Comparison of ENCODE assay signal across 15 cellular contexts in genomic region chr22:47195156-47195675, GRCh38.
DNase-seq lines count a peak whose midpoint lies in the region; TF ChIP-seq lines count a peak whose summit lies in the region.
"Had no signal": no experiment of that assay in that cellular context is flagged by ENCODE, and none has a peak within 500 bp of the region (broad histone marks: within the 10 kb centered on the region; RNA-seq: fewer than 3 reads in every experiment).

No MANE protein-coding gene starts in this region.

- CTCF ChIA-PET in A673 (lab: Charles Lee) = no interaction called here

- POLR2A ChIA-PET in A673 (lab: Charles Lee; ENCODE audit: low non-redundant PET) = no interaction called here

- no peaks in the 10 kb centered on the region for H3K36me3 Mint-ChIP-seq in osteocyte (ENCODE audit: unreplicated experiment)

- H3K9ac ChIP-seq in colonic mucosa (ENCODE audit: low read depth in 2 of 2, low read length in 2 of 2) = no peak overlapping the region
- H3K9ac ChIP-seq: BLaER1, KMS-11 had no signal

- intact Hi-C loops in cardiac septum (cut with DNase I) = no loop called here
- intact Hi-C loops in left ventricle myocardium inferior (cut with micrococcal nuclease) = no loop called here
- intact Hi-C loops in colonic mucosa (cut with DNase I) = no loop called here
- intact Hi-C loops in vagina (cut with DNase I) = no loop called here
- intact Hi-C loops in A673 (cut with micrococcal nuclease; ENCODE audit: unreplicated experiment) = no loop called here

- H3K4me1 ChIP-seq in left ventricle myocardium inferior (no peaks in the 10 kb centered on the region), colonic mucosa (no peaks in the 10 kb centered on the region), vagina (no peaks in the 10 kb centered on the region), A673 (ENCODE audit: insufficient read depth, low read length, poor library complexity, severe bottlenecking) (no peaks in the 10 kb centered on the region)
- H3K4me1 ChIP-seq: BLaER1 had no signal

- no peak for TF ChIP-seq POLR2A in vagina (IDR thresholded peaks at IDR 0.05)

- TF ChIP-seq CTCF in left ventricle myocardium inferior (IDR thresholded peaks at IDR 0.05; ENCODE audit: borderline replicate concordance) (no peak), colonic mucosa (IDR thresholded peaks at IDR 0.05) (no peak), osteocyte (IDR thresholded peaks at IDR 0.05) (no peak), vagina (IDR thresholded peaks at IDR 0.05) (no peak), A673 (conservative IDR thresholded peaks at IDR 0.05; ENCODE audit: low read depth, low read length) (no peak)

- H3K27ac Mint-ChIP-seq in osteocyte (ENCODE audit: unreplicated experiment) = no peak overlapping the region

- H3K4me3 Mint-ChIP-seq in osteocyte (ENCODE audit: unreplicated experiment) = no peak overlapping the region

- H3K27me3 Mint-ChIP-seq in osteocyte (ENCODE audit: unreplicated experiment) = no peaks in the 10 kb centered on the region

- peak; percentile 35 for DNase-seq in cardiac septum (ENCODE audit: low spot score)
- no peak for DNase-seq in left ventricle myocardium inferior
- DNase-seq in colonic mucosa = peak; percentile 15
- peak; percentile 81 for DNase-seq in osteocyte (ENCODE audit: extremely low spot score, unreplicated experiment)
- DNase-seq in vagina (ENCODE audit: extremely low spot score in 2 of 2) = peak; percentile 32 to 87
- DNase-seq in A673 (ENCODE audit: low spot score) = no peak
- no peak for DNase-seq in pons (ENCODE audit: low spot score)
- DNase-seq: GOT3; NCI-H1092; NCI-H1694 treated with DMSO at 0.1 percent for 48 hours; NCI-H345; NCI-H526 treated with DMSO at 0.1 percent for 48 hours; NK-92 treated with Interleukin-12 subunit alpha and Interleukin-12 subunit beta, amount 100 ng/mL, for 24 hours had no signal

- H3K4me1 Mint-ChIP-seq in osteocyte (ENCODE audit: unreplicated experiment) = no peaks in the 10 kb centered on the region

- H3K9me3 Mint-ChIP-seq in osteocyte (ENCODE audit: unreplicated experiment) = no peaks in the 10 kb centered on the region

- H3K27ac ChIP-seq in left ventricle myocardium inferior (replicated peaks) (no peak overlapping the region), colonic mucosa (no peak overlapping the region), vagina (no peak overlapping the region), A673 (ENCODE audit: low read depth, low read length, poor library complexity, severe bottlenecking) (no peak overlapping the region)
- H3K27ac ChIP-seq: BLaER1, KMS-11 had no signal

- H3K9me3 ChIP-seq in left ventricle myocardium inferior (replicated peaks) (no peaks in the 10 kb centered on the region), colonic mucosa (no peaks in the 10 kb centered on the region), vagina (no peaks in the 10 kb centered on the region), A673 (ENCODE audit: low read depth, low read length, poor library complexity, severe bottlenecking) (no peaks in the 10 kb centered on the region)
- H3K9me3 ChIP-seq: BLaER1 had no signal

- H3K27me3 ChIP-seq in left ventricle myocardium inferior (ENCODE audit: low read depth) (peaks cover 35% of the 10 kb centered on the region), colonic mucosa (no peaks in the 10 kb centered on the region), vagina (no peaks in the 10 kb centered on the region), A673 (replicated peaks; ENCODE audit: insufficient read depth, low read depth, low read length, poor library complexity) (no peaks in the 10 kb centered on the region)
- H3K27me3 ChIP-seq: BLaER1 had no signal

- H3K4me3 ChIP-seq in left ventricle myocardium inferior (no peak overlapping the region), colonic mucosa (no peak overlapping the region), vagina (no peak overlapping the region), A673 (ENCODE audit: low read depth, low read length, poor library complexity, severe bottlenecking) (no peak overlapping the region)
- H3K4me3 ChIP-seq: BLaER1 had no signal

- BruUV-seq in A673 (replicated peaks; lab: Mats Ljungman, UMichigan) = no TSS peak

- no peaks in the 10 kb centered on the region for H3K36me3 ChIP-seq in left ventricle myocardium inferior
- no peaks in the 10 kb centered on the region for H3K36me3 ChIP-seq in colonic mucosa
- H3K36me3 ChIP-seq in vagina = no peaks in the 10 kb centered on the region
- no peaks in the 10 kb centered on the region for H3K36me3 ChIP-seq in A673 (ENCODE audit: insufficient read depth, low read length, poor library complexity, severe bottlenecking)
- H3K36me3 ChIP-seq: BLaER1 had no signal

Comparison
In these comparisons a context has a peak if more than half of its experiments do, and no peak if none do; other contexts are left out.
1. DNase-seq: peak in cardiac septum (single experiment), colonic mucosa (single experiment), osteocyte (single experiment) and vagina (2 of 2); none in left ventricle myocardium inferior (single experiment), A673 (single experiment) and pons (single experiment).